1 cellular context compared by ENCODE assay signal in genomic region chr21:44485254-44485793, GRCh38.
TF ChIP-seq lines count a peak whose summit lies in the region.

No MANE protein-coding gene starts in this region.

TF ChIP-seq in SK-N-SH treated with all-trans-retinoic acid at 6 μM for 48 hours, 23 proteins besides CTCF, POLR2A, EP300 and RAD21 (continued from another document):
- TF ChIP-seq TSHZ2 (CRISPR knock-in tag; IDR thresholded peaks at IDR 0.05) (no peak), POU6F1 (CRISPR knock-in tag; IDR thresholded peaks at IDR 0.05; ENCODE audit: borderline replicate concordance, low read depth) (no peak), ESRRG (CRISPR knock-in tag; IDR thresholded peaks at IDR 0.05) (no peak), ARNTL (CRISPR knock-in tag; IDR thresholded peaks at IDR 0.05; ENCODE audit: borderline replicate concordance, low read depth) (no peak), ZNF8 (CRISPR knock-in tag; IDR thresholded peaks at IDR 0.05) (no peak), PATZ1 (CRISPR knock-in tag; IDR thresholded peaks at IDR 0.05; ENCODE audit: borderline replicate concordance) (no peak), RARB (CRISPR knock-in tag; IDR thresholded peaks at IDR 0.05) (no peak), CSRNP3 (CRISPR knock-in tag; IDR thresholded peaks at IDR 0.05) (no peak)
